8 cellular contexts compared by ENCODE assay signal in genomic region chr10:93437000-93437945, GRCh38. TPM values are rescaled to one million over a fixed set of nuclear protein-coding genes. Genes with fewer than 3 reads are reported as not detected.
A peak's percentile ranks its signal among the peaks of the same experiment; 100 is the strongest.
DNase-seq lines count a peak whose midpoint lies in the region; ATAC-seq and TF ChIP-seq lines count a peak whose summit lies in the region.

No MANE protein-coding gene starts in this region.

- in situ Hi-C loops in GM13976 (cut with MboI; ENCODE audit: low sequenced_read_pairs, unreplicated experiment), result no loop called here

- ATAC-seq in left ventricle myocardium superior (peak; percentile 96), HG03469 (IDR thresholded peaks at IDR 0.05; ENCODE audit: unreplicated experiment) (no peak)

- no peaks in the 10 kb centered on the region for H3K27me3 ChIP-seq in HL-60 (ENCODE audit: insufficient read depth, poor library complexity, severe bottlenecking)

- H3K4me3 ChIP-seq in HL-60 (replicated peaks; ENCODE audit: insufficient read depth, low read length), result no peak overlapping the region

- TF ChIP-seq CTCF in HL-60 (IDR thresholded peaks at IDR 0.05; ENCODE audit: insufficient read depth, low read length) (no peak), GM13976 (IDR thresholded peaks at IDR 0.05; ENCODE audit: borderline replicate concordance, control extremely low read depth, extremely low read depth, insufficient read depth, missing control alignments) (no peak)

- intact Hi-C loops in left ventricle myocardium superior (cut with micrococcal nuclease), result no loop called here

- peak overlapping the region; percentile 26 for H3K27ac ChIP-seq in HL-60 (replicated peaks)

- no peak for DNase-seq in HL-60 (ENCODE audit: low read depth in 1 of 2, low spot score in 1 of 2)
- DNase-seq in amniotic epithelial cell (ENCODE audit: low read depth), result peak; percentile 100
- peak; percentile 72 for DNase-seq in left ventricle myocardium superior
- DNase-seq in putamen (ENCODE audit: low spot score), result peak; percentile 80
- no peak for DNase-seq in GM13976 (ENCODE audit: low spot score)
- DNase-seq in T-helper 9 cell, result no peak
- no peak for DNase-seq in activated CD8-positive, alpha-beta memory T cell treated with anti-CD3 and anti-CD28 coated beads, Interleukin-2, amount 50 U/mL, for 48 hours

RNA-seq across cellular contexts. Expression of gene MYOF, which starts 44.9 kb away (rescaled TPM):
- total RNA-seq in left ventricle myocardium superior, result 21.0 TPM

RNA-seq across cellular contexts. Expression of gene CEP55, which starts 59.1 kb away (rescaled TPM):
- total RNA-seq in left ventricle myocardium superior, result 0.40 TPM

Comparison
In these comparisons a context has a peak if more than half of its experiments do, and no peak if none do; other contexts are left out.
1. DNase-seq: peak in amniotic epithelial cell (single experiment), left ventricle myocardium superior (single experiment) and putamen (single experiment); none in HL-60 (0 of 2), GM13976 (single experiment), T-helper 9 cell (single experiment) and activated CD8-positive, alpha-beta memory T cell treated with anti-CD3 and anti-CD28 coated beads, Interleukin-2, amount 50 U/mL, for 48 hours (single experiment).